8 cellular contexts compared by ENCODE assay signal in the genomic region with DNA sequence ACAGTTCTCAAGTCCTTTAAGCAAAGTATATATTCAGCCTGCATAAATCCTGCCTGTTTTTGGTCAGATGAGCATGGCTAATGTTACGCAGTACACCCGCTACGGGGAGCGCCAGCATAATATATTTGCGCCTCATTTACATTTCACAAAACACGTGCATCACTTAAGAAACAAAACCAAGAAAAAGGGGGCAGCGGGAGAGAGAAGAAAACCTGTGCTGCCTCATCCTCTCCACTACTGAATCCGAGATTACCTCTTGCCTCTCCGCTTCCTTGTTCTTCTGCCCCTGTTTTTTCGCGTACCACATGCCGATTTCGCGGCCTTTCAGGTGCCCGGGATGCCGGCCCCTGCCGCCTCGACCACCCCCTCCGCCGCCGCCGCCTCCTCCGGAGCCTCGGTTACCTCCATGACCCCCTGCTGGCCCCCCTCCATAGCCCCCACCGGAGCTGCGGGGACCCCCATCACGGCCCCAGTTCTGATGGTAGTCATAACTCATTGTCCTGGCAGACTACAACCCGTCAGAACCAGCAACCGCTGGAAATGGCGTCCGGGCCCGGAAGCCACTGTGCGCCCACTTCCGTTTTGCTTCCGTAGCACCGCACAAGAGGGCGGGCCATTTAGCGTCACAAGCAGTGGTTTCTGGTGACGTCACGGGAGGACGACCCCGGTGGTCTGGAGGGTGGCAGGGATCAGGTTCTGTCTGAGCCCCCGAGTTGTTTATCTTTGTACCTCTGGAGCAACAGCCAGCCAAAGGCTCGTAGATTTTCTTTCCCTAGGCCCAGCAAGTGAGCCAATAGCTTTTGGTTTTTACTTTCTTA. TPM values are rescaled to one million over a fixed set of nuclear protein-coding genes. Genes with fewer than 3 reads are reported as not detected.
DNase-seq lines count a peak whose midpoint lies in the region; ATAC-seq and TF ChIP-seq lines count a peak whose summit lies in the region.

A gene with protein sequence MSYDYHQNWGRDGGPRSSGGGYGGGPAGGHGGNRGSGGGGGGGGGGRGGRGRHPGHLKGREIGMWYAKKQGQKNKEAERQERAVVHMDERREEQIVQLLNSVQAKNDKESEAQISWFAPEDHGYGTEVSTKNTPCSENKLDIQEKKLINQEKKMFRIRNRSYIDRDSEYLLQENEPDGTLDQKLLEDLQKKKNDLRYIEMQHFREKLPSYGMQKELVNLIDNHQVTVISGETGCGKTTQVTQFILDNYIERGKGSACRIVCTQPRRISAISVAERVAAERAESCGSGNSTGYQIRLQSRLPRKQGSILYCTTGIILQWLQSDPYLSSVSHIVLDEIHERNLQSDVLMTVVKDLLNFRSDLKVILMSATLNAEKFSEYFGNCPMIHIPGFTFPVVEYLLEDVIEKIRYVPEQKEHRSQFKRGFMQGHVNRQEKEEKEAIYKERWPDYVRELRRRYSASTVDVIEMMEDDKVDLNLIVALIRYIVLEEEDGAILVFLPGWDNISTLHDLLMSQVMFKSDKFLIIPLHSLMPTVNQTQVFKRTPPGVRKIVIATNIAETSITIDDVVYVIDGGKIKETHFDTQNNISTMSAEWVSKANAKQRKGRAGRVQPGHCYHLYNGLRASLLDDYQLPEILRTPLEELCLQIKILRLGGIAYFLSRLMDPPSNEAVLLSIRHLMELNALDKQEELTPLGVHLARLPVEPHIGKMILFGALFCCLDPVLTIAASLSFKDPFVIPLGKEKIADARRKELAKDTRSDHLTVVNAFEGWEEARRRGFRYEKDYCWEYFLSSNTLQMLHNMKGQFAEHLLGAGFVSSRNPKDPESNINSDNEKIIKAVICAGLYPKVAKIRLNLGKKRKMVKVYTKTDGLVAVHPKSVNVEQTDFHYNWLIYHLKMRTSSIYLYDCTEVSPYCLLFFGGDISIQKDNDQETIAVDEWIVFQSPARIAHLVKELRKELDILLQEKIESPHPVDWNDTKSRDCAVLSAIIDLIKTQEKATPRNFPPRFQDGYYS (minus strand): TSS at position 567 of the 818 bp plus-strand sequence. CDS start 71 bp downstream, at position 496.

- ATAC-seq in stimulated activated naive CD8-positive, alpha-beta T cell treated with anti-CD3 and anti-CD28 coated beads, Interleukin-15, amount 100 ng/mL, for 72 hours, result peak; percentile 95

- H3F3A ChIP-seq in Loucy (ENCODE audit: low read depth), result no peaks in the 10 kb centered on the region

- no peaks in the 10 kb centered on the region for H3K36me3 Mint-ChIP-seq in nephron progenitor cell (ENCODE audit: low read depth)

- peak within 1 kb of the TSS; percentile 93 for H3K4me2 ChIP-seq in Loucy (ENCODE audit: low read depth, low read length, poor library complexity, severe bottlenecking)

- peak within 1 kb of the TSS; percentile 97 for H3K4me3 Mint-ChIP-seq in nephron progenitor cell
- H3K4me3 Mint-ChIP-seq in stimulated activated naive CD8-positive, alpha-beta T cell treated with anti-CD3 and anti-CD28 coated beads, Interleukin-15, amount 100 ng/mL, for 72 hours, result peak within 1 kb of the TSS; percentile 91

- H3K4me3 ChIP-seq in H7 (ENCODE audit: insufficient read depth, low read depth, low read length) (peak within 1 kb of the TSS; percentile 69), Loucy (ENCODE audit: low read length, poor library complexity, severe bottlenecking) (peak within 1 kb of the TSS; percentile 88)

- TF ChIP-seq POLR2A in Raji (IDR thresholded peaks at IDR 0.05; ENCODE audit: insufficient read depth, low read depth, low read length), result peak; percentile 80

- peak within 1 kb of the TSS; percentile 100 for H3K27ac Mint-ChIP-seq in nephron progenitor cell
- H3K27ac Mint-ChIP-seq in stimulated activated naive CD8-positive, alpha-beta T cell treated with anti-CD3 and anti-CD28 coated beads, Interleukin-15, amount 100 ng/mL, for 72 hours, result peak within 1 kb of the TSS; percentile 99

- DNase-seq in ELF-1 (ENCODE audit: low read depth, low spot score), result peak; percentile 96
- peak; percentile 80 for DNase-seq in H7
- DNase-seq in activated effector memory CD4-positive, alpha-beta T cell treated with Interleukin-2 at 50 U/mL for 16 hours, result peak; percentile 82
- peak; percentile 81 for DNase-seq in fibroblast of the conjunctiva (ENCODE audit: low read depth)
- peak; percentile 97 for DNase-seq in nephron progenitor cell
- DNase-seq in stimulated activated naive CD8-positive, alpha-beta T cell treated with anti-CD3 and anti-CD28 coated beads, Interleukin-15, amount 100 ng/mL, for 72 hours, result peak; percentile 81 to 90

- no peaks in the 10 kb centered on the region for H3K9me3 ChIP-seq in Loucy (ENCODE audit: insufficient read depth, low read depth, low read length)

- H3K27me3 ChIP-seq in H7 (ENCODE audit: control insufficient read depth, insufficient read depth, low read length) (no peaks in the 10 kb centered on the region), Loucy (ENCODE audit: insufficient read depth, low read length, poor library complexity, severe bottlenecking) (peaks cover 17% of the 10 kb centered on the region)

- H3K36me3 ChIP-seq in H7 (replicated peaks; ENCODE audit: control insufficient read depth, insufficient read depth, low read length), result no peaks in the 10 kb centered on the region
- H3K36me3 ChIP-seq in Loucy (ENCODE audit: insufficient read depth, low read length), result no peaks in the 10 kb centered on the region

- TF ChIP-seq CTCF in Loucy (conservative IDR thresholded peaks at IDR 0.05; ENCODE audit: low read length), result no peak
- TF ChIP-seq CTCF in nephron progenitor cell (IDR thresholded peaks at IDR 0.05), result no peak

- H3K9me3 Mint-ChIP-seq in nephron progenitor cell, result peaks cover 14% of the 10 kb centered on the region
- H3K9me3 Mint-ChIP-seq in stimulated activated naive CD8-positive, alpha-beta T cell treated with anti-CD3 and anti-CD28 coated beads, Interleukin-15, amount 100 ng/mL, for 72 hours, result peaks cover 6 to 7% of the 10 kb centered on the region in 2 donors

- H3K4me1 ChIP-seq in Loucy (ENCODE audit: insufficient read depth, low read length, poor library complexity, severe bottlenecking), result peaks cover 36% of the 10 kb centered on the region

- peak within 1 kb of the TSS; percentile 89 for H3K9ac ChIP-seq in Loucy (ENCODE audit: low read depth, low read length, poor library complexity, severe bottlenecking)

- peaks cover 24% of the 10 kb centered on the region for H3K4me1 Mint-ChIP-seq in nephron progenitor cell
- peaks cover 6% of the 10 kb centered on the region for H3K4me1 Mint-ChIP-seq in stimulated activated naive CD8-positive, alpha-beta T cell treated with anti-CD3 and anti-CD28 coated beads, Interleukin-15, amount 100 ng/mL, for 72 hours

- no peaks in the 10 kb centered on the region for H3K9me2 ChIP-seq in Loucy (replicated peaks; ENCODE audit: low read depth, low read length)

- peaks cover 51% of the 10 kb centered on the region for H3K79me2 ChIP-seq in Loucy (ENCODE audit: insufficient read depth, low read length)

- H4K20me1 ChIP-seq in Loucy (ENCODE audit: insufficient read depth, low read length, poor library complexity, severe bottlenecking), result peaks cover 43% of the 10 kb centered on the region

- peak within 1 kb of the TSS; percentile 93 for H2AFZ ChIP-seq in Loucy (ENCODE audit: low read length)

- H3K27me3 Mint-ChIP-seq in nephron progenitor cell (ENCODE audit: low read depth, poor library complexity), result no peaks in the 10 kb centered on the region
- H3K27me3 Mint-ChIP-seq in stimulated activated naive CD8-positive, alpha-beta T cell treated with anti-CD3 and anti-CD28 coated beads, Interleukin-15, amount 100 ng/mL, for 72 hours, result no peaks in the 10 kb centered on the region

RNA-seq across cellular contexts. Expression of the gene that starts here (rescaled TPM):
- total RNA-seq in H7 (2014; rRNA removed; shearing (Covaris generic)), result 48.0 and 57.8 TPM in 2 replicates

Comparison
In these comparisons a context has a peak if more than half of its experiments do, and no peak if none do; other contexts are left out.
1. Peak in every context shown above with its lines: DNase-seq, ATAC-seq and H3K4me3 ChIP-seq.